In genomic region chr1:242454262-242455051, GRCh38 we compare ENCODE assay signal across 1 cellular context.
TF ChIP-seq lines count a peak whose summit lies in the region.

No MANE protein-coding gene starts in this region.

TF ChIP-seq in GM12878, 131 proteins besides CTCF, POLR2A, EP300 and RAD21 (continued from another document):
- peak; percentile 49; the same call in 1 of the 2 replicates for TF ChIP-seq SMC3 (IDR thresholded peaks at IDR 0.05; ENCODE audit: borderline replicate concordance, low read length)
